Comparison of ENCODE assay signal across 16 cellular contexts in the genomic region with DNA sequence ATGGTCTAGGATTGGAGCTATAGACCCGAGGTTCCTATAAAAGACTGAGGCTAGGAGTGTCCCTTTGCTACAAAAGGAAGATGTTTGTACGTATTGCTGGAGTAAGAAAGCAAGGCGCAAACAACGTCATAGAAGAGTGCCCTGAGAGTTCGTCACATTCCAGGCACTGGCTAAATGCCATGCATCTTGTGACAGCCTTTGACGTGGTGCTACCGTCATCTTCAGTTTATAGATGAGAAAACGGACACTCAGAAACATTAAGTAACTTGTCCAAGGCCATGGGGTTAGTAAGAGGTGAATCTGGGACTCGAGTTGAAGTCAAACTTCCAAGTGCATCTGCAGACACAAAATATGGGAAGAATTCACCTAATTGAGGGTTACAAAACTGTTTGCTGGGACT.
DNase-seq lines count a peak whose midpoint lies in the region; ATAC-seq, FAIRE-seq and TF ChIP-seq lines count a peak whose summit lies in the region.
"Had no signal": no experiment of that assay in that cellular context is flagged by ENCODE, and none has a peak within 500 bp of the region (broad histone marks: within the 10 kb centered on the region; RNA-seq: fewer than 3 reads in every experiment).

No MANE protein-coding gene starts in this region.

- BruUV-seq in HepG2 (replicated peaks; lab: Mats Ljungman, UMichigan) = no TSS peak

- H2AFZ ChIP-seq in HepG2 (ENCODE audit: low read length) = no peak overlapping the region

- H3K27me3 ChIP-seq in HepG2 (ENCODE audit: control insufficient read depth in 1 of 2, insufficient read depth in 2 of 2, low read length in 2 of 2) = no peaks in the 10 kb centered on the region
- no peaks in the 10 kb centered on the region for H3K27me3 ChIP-seq in right lobe of liver
- no peaks in the 10 kb centered on the region for H3K27me3 ChIP-seq in ascending aorta

- no peak for TF ChIP-seq RAD21 in HepG2 (CRISPR knock-in tag; IDR thresholded peaks at IDR 0.05)

- peaks cover 4% of the 10 kb centered on the region for H3K79me2 ChIP-seq in HepG2 (ENCODE audit: insufficient read depth, low read length)

- H3K27ac ChIP-seq in HepG2 (ENCODE audit: extremely low read length, insufficient read depth, low read length) (peak overlapping the region; percentile 87), right lobe of liver (no peak overlapping the region), ascending aorta (no peak overlapping the region)
- H3K27ac ChIP-seq: KMS-11 had no signal

- no peak overlapping the region for H3K9ac ChIP-seq in HepG2 (ENCODE audit: insufficient read depth, low read depth, low read length)
- H3K9ac ChIP-seq: KMS-11 had no signal

- H4K20me1 ChIP-seq in HepG2 (ENCODE audit: insufficient read depth, low read length) = no peaks in the 10 kb centered on the region

- H3K9me3 ChIP-seq in HepG2 (ENCODE audit: low read length) (no peaks in the 10 kb centered on the region), right lobe of liver (no peaks in the 10 kb centered on the region), ascending aorta (no peaks in the 10 kb centered on the region)

- CTCF ChIA-PET in HepG2 (lab: Yijun Ruan, JAX; ENCODE audit: low intra/inter-chr PET ratio, low total read pairs) = no interaction called here

- H3K27me3 Mint-ChIP-seq in chondrocyte (ENCODE audit: low read depth) (no peaks in the 10 kb centered on the region), nephron (ENCODE audit: low read depth) (peaks cover 47% of the 10 kb centered on the region)

- H3K36me3 ChIP-seq in HepG2 (replicated peaks in 1 of 2; ENCODE audit: control insufficient read depth in 1 of 2, insufficient read depth in 2 of 2, low read length in 2 of 2) (no peaks in the 10 kb centered on the region; a peak in 1 of 5 replicates), right lobe of liver (no peaks in the 10 kb centered on the region), ascending aorta (no peaks in the 10 kb centered on the region)

- ATAC-seq in HepG2 (no peak), right lobe of liver (no peak), GM21528 (IDR thresholded peaks at IDR 0.05; ENCODE audit: low FRiP score, unreplicated experiment) (no peak), left ventricle myocardium superior (no peak)

- no peak for FAIRE-seq in HepG2 (lab: Jason Lieb, UNC)

- H3K9me3 Mint-ChIP-seq in chondrocyte (ENCODE audit: low read depth) (no peaks in the 10 kb centered on the region), nephron (no peaks in the 10 kb centered on the region)

- peaks cover 70% of the 10 kb centered on the region for H3K4me1 Mint-ChIP-seq in chondrocyte (ENCODE audit: low read depth)
- peaks cover 29% of the 10 kb centered on the region for H3K4me1 Mint-ChIP-seq in nephron

- TF ChIP-seq CTCF in HepG2 (CRISPR knock-in tag; IDR thresholded peaks at IDR 0.05) = no peak
- no peak for TF ChIP-seq CTCF in right lobe of liver (IDR thresholded peaks at IDR 0.05)
- no peak for TF ChIP-seq CTCF in chondrocyte (IDR thresholded peaks at IDR 0.05)
- TF ChIP-seq CTCF in nephron (IDR thresholded peaks at IDR 0.05; ENCODE audit: unreplicated experiment in 3 of 3) = no peak
- TF ChIP-seq CTCF in ascending aorta (IDR thresholded peaks at IDR 0.05) = no peak
- no peak for TF ChIP-seq CTCF in foreskin fibroblast (IDR thresholded peaks at IDR 0.05; ENCODE audit: low read depth, low read length)

- 84% methylated on average over 9 of the region's 9 CpGs for WGBS in HepG2 (ENCODE audit: low lambda C conversion rate)
- WGBS in right lobe of liver (ENCODE audit: insufficient coverage, low coverage, low lambda C conversion rate, missing lambda C conversion rate) = 67% methylated on average over 8 of the region's 9 CpGs

- TF ChIP-seq EP300 in HepG2 (IDR thresholded peaks at IDR 0.05; ENCODE audit: low read depth in 2 of 2, low read length in 2 of 2) (no peak), HepG2 (CRISPR knock-in tag; IDR thresholded peaks at IDR 0.05; ENCODE audit: borderline replicate concordance) (no peak)

- H3K27ac Mint-ChIP-seq in chondrocyte (ENCODE audit: unreplicated experiment) (peak overlapping the region; percentile 70), nephron (peak overlapping the region in 2 of 3 experiments; percentile 17 to 35)

- H3K4me1 ChIP-seq in HepG2 (ENCODE audit: insufficient read depth, low read length) (peaks cover 81% of the 10 kb centered on the region), right lobe of liver (peaks cover 0 to 29% (median 5%) of the 10 kb centered on the region in 4 donors), ascending aorta (peaks cover 0 to 19% of the 10 kb centered on the region in 2 donors)

- POLR2A ChIA-PET in HepG2 (lab: Yijun Ruan, JAX) = interaction anchor here (4.5 kb wide), 1 partner anchor 14 kb away, joined by 48 read pairs; no protein-coding TSS in a partner anchor

- H3K4me3 ChIP-seq in HepG2 (replicated peaks in 1 of 3; ENCODE audit: insufficient read depth in 1 of 3, low read depth in 2 of 3, low read length in 3 of 3) (no peak overlapping the region), right lobe of liver (no peak overlapping the region), ascending aorta (no peak overlapping the region), foreskin fibroblast (ENCODE audit: low read depth in 1 of 2, low read length in 2 of 2) (no peak overlapping the region)

- H3K36me3 Mint-ChIP-seq in chondrocyte (ENCODE audit: low read depth) (no peaks in the 10 kb centered on the region), nephron (ENCODE audit: low read depth) (no peaks in the 10 kb centered on the region)

- DNase-seq in HepG2 (ENCODE audit: low spot score) (no peak), right lobe of liver (no peak), chondrocyte (ENCODE audit: low spot score) (no peak), left ventricle myocardium superior (no peak), ascending aorta (ENCODE audit: low spot score in 2 of 2) (no peak), foreskin fibroblast (no peak)
- DNase-seq: 8988T, C1 segment of cervical spinal cord, COR-L47, NCI-H187 treated with DMSO at 0.1 percent for 48 hours, NCI-H446, NCI-H774, SHP77 had no signal

- TF ChIP-seq POLR2A in HepG2 (IDR thresholded peaks at IDR 0.05; ENCODE audit: insufficient read depth in 1 of 2, low read depth in 2 of 2, low read length in 2 of 2) = no peak
- TF ChIP-seq POLR2A in right lobe of liver (IDR thresholded peaks at IDR 0.05) = no peak

- intact Hi-C loops in HepG2 (cut with micrococcal nuclease; ENCODE audit: unreplicated experiment) = loop anchor here (2.0 kb wide), 1 partner anchor 93 kb away; no protein-coding TSS in a partner anchor
- intact Hi-C loops in right lobe of liver (cut with DNase I) = no loop called here
- intact Hi-C loops in left ventricle myocardium superior (cut with micrococcal nuclease) = no loop called here
- intact Hi-C loops in ascending aorta (cut with DNase I) = no loop called here

- no peak overlapping the region for H3K4me2 ChIP-seq in HepG2 (ENCODE audit: low read depth, low read length)
- H3K4me2 ChIP-seq: KMS-11 had no signal

- no peak overlapping the region for H3K4me3 Mint-ChIP-seq in chondrocyte (ENCODE audit: unreplicated experiment)
- no peak overlapping the region for H3K4me3 Mint-ChIP-seq in nephron

- in situ Hi-C loops in HepG2 (cut with HindIII; ENCODE audit: extremely low pct_ligation_motif_present, low pct_unique_long_range_greater_than_20kb) = no loop called here

TF ChIP-seq in HepG2, 621 proteins besides CTCF, POLR2A, EP300 and RAD21 (continues in another document):
- TF ChIP-seq HMGA1 (CRISPR knock-in tag; conservative IDR thresholded peaks at IDR 0.05) = no peak
- TF ChIP-seq GABPA (IDR thresholded peaks at IDR 0.05; ENCODE audit: low read depth, low read length) = no peak
- TF ChIP-seq GABPA (CRISPR knock-in tag; IDR thresholded peaks at IDR 0.05; ENCODE audit: low read depth) = 0 out of 2 replicates have a peak, but pooled peaks have one; percentile 6
- no peak for TF ChIP-seq FOXA1 (IDR thresholded peaks at IDR 0.05)
- no peak for TF ChIP-seq FOXA1 (CRISPR knock-in tag; IDR thresholded peaks at IDR 0.05)
- TF ChIP-seq, protein P1, sequence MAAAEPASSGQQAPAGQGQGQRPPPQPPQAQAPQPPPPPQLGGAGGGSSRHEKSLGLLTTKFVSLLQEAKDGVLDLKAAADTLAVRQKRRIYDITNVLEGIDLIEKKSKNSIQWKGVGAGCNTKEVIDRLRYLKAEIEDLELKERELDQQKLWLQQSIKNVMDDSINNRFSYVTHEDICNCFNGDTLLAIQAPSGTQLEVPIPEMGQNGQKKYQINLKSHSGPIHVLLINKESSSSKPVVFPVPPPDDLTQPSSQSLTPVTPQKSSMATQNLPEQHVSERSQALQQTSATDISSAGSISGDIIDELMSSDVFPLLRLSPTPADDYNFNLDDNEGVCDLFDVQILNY (CRISPR knock-in tag; conservative IDR thresholded peaks at IDR 0.05) = no peak
- TF ChIP-seq, protein P2, sequence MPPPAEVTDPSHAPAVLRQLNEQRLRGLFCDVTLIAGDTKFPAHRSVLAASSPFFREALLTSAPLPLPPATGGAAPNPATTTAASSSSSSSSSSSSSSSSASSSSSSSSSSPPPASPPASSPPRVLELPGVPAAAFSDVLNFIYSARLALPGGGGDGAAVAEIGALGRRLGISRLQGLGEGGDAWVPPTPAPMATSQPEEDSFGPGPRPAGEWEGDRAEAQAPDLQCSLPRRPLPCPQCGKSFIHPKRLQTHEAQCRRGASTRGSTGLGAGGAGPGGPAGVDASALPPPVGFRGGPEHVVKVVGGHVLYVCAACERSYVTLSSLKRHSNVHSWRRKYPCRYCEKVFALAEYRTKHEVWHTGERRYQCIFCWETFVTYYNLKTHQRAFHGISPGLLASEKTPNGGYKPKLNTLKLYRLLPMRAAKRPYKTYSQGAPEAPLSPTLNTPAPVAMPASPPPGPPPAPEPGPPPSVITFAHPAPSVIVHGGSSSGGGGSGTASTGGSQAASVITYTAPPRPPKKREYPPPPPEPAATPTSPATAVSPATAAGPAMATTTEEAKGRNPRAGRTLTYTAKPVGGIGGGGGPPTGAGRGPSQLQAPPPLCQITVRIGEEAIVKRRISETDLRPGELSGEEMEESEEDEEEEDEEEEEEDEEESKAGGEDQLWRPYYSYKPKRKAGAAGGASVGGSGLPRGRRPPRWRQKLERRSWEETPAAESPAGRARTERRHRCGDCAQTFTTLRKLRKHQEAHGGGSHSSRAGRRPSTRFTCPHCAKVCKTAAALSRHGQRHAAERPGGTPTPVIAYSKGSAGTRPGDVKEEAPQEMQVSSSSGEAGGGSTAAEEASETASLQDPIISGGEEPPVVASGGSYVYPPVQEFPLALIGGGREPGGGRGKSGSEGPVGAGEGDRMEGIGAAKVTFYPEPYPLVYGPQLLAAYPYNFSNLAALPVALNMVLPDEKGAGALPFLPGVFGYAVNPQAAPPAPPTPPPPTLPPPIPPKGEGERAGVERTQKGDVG (CRISPR knock-in tag; IDR thresholded peaks at IDR 0.05; ENCODE audit: borderline replicate concordance) = 0 out of 2 replicates have a peak, but pooled peaks have one; percentile 4
